In genomic region chr6:53119349-53119748, GRCh38 we compare ENCODE assay signal across 1 cellular context.
TF ChIP-seq lines count a peak whose summit lies in the region.

No MANE protein-coding gene starts in this region.

TF ChIP-seq in GM23338, 12 proteins besides CTCF, POLR2A, EP300 and RAD21 (continued from another document):
- no peak for TF ChIP-seq ZNF462 (CRISPR knock-in tag; IDR thresholded peaks at IDR 0.05)
- no peak for TF ChIP-seq STAT1 (IDR thresholded peaks at IDR 0.05; ENCODE audit: unreplicated experiment)
- no peak for TF ChIP-seq REST (IDR thresholded peaks at IDR 0.05; ENCODE audit: unreplicated experiment)
- no peak for TF ChIP-seq POLR2AphosphoS5 (IDR thresholded peaks at IDR 0.05; ENCODE audit: low read depth)
- no peak for TF ChIP-seq NANOG (IDR thresholded peaks at IDR 0.05; ENCODE audit: borderline replicate concordance)
TF ChIP-seq in GM23338: peak in this region for 0.
